9 cellular contexts compared by ENCODE assay signal in genomic region chr19:23596872-23597271, GRCh38.
"Had no signal": no experiment of that assay in that cellular context is flagged by ENCODE, and none has a peak within 500 bp of the region (broad histone marks: within the 10 kb centered on the region; RNA-seq: fewer than 3 reads in every experiment).

No MANE protein-coding gene starts in this region.

- DNase-seq: H7, KBM-7 had no signal

- H3K36me3 Mint-ChIP-seq: IgD-negative memory B cell had no signal

- H3K27ac Mint-ChIP-seq: GM23338, IgD-negative memory B cell had no signal

- H3K9me3 ChIP-seq: HAP-1 had no signal

- H3K4me1 Mint-ChIP-seq: GM23338, IgD-negative memory B cell had no signal

- H3K4me3 Mint-ChIP-seq: GM23338, IgD-negative memory B cell had no signal

- H3K4me1 ChIP-seq: HAP-1 had no signal

- H3K27me3 Mint-ChIP-seq: IgD-negative memory B cell had no signal

- ATAC-seq: GM23338, HCT116, HepG2 had no signal

- H3K27ac ChIP-seq: KMS-11 had no signal

- H3K4me3 ChIP-seq: GM23338, HAP-1 had no signal

- H3K36me3 ChIP-seq: HAP-1 had no signal

- FAIRE-seq: H1, HepG2 had no signal
